Comparison of ENCODE assay signal across 27 cellular contexts in the genomic region with DNA sequence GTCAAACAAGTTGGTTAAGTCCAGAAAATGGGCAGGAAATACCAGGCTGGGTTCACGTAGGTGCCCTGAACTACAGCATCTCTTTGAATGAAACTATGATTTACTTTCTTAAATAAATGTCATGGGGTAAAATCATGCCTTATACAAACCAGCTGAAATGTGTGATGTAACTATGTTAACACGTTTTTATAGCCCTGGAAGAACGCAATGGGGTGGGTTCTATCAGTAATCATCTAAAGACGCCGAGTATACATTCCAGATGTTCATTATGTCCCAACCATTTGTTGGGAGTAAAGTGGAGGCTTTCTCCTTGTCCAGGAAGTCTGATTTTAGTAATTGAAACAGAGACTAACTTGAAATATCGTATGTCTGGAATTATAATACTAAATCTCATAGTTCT. TPM values are rescaled to one million over a fixed set of nuclear protein-coding genes. Genes with fewer than 3 reads are reported as not detected.
"Had no signal": no experiment of that assay in that cellular context is flagged by ENCODE, and none has a peak within 500 bp of the region (broad histone marks: within the 10 kb centered on the region; RNA-seq: fewer than 3 reads in every experiment).

No MANE protein-coding gene starts in this region.

- H3K36me3 ChIP-seq: brain microvascular endothelial cell, gastroesophageal sphincter, heart right ventricle, WERI-Rb-1 had no signal

- H3K4me3 ChIP-seq: coronary artery, dorsolateral prefrontal cortex, gastroesophageal sphincter, heart right ventricle, hepatocyte had no signal

- H3K79me2 ChIP-seq: hepatocyte had no signal

- ATAC-seq: activated CD4-positive, CD25-positive, alpha-beta regulatory T cell treated with anti-CD3 and anti-CD28 coated beads, Interleukin-2, amount 50 U/mL, for 24 hours; activated CD8-positive, alpha-beta T cell treated with anti-CD3 and anti-CD28 coated beads for 36 hours; activated T-cell treated with anti-CD3 and anti-CD28 coated beads, Interleukin-2, amount 50 U/mL, for 4 hours; activated T-helper 17 cell treated with anti-CD3 and anti-CD28 coated beads, Interleukin-2, amount 50 U/mL, for 72 hours; esophagus mucosa; gastroesophageal sphincter; heart right ventricle had no signal

- H3K4me1 ChIP-seq: gastroesophageal sphincter had no signal

- H2AFZ ChIP-seq: hepatocyte had no signal

- H3K27ac ChIP-seq: brain microvascular endothelial cell, coronary artery, dorsolateral prefrontal cortex, gastroesophageal sphincter, heart right ventricle, hepatocyte, WERI-Rb-1 had no signal

- H3K27me3 ChIP-seq: brain microvascular endothelial cell, gastroesophageal sphincter, hepatocyte had no signal

- H3K4me2 ChIP-seq: hepatocyte had no signal

- DNase-seq: activated B cell treated with CpG ODN at 0.5 μM for 24 hours; activated CD4-positive, alpha-beta T cell treated with anti-CD3 and anti-CD28 coated beads for 48 hours; activated CD4-positive, alpha-beta T cell treated with anti-CD3 and anti-CD28 coated beads, Interleukin-2, amount 50 U/mL, for 1 hour; activated CD4-positive, alpha-beta T cell treated with anti-CD3 and anti-CD28 coated beads, Interleukin-2, amount 50 U/mL, for 48 hours; activated CD8-positive, alpha-beta memory T cell treated with anti-CD3 and anti-CD28 coated beads for 24 hours; activated CD8-positive, alpha-beta T cell treated with anti-CD3 and anti-CD28 coated beads for 36 hours; activated effector memory CD4-positive, alpha-beta T cell treated with Interleukin-2 at 50 U/mL for 16 hours; activated gamma-delta T cell treated with Interleukin-2 at 50 U/mL for 16 hours; activated naive CD4-positive, alpha-beta T cell treated with anti-CD3 and anti-CD28 coated beads, Interleukin-2, amount 50 U/mL, for 16 hours; activated naive CD4-positive, alpha-beta T cell treated with Interleukin-2 at 50 U/mL for 16 hours; activated T-cell treated with anti-CD3 and anti-CD28 coated beads, Interleukin-2, amount 50 U/mL, for 4 hours; amniotic stem cell; anterior cingulate cortex; brain microvascular endothelial cell; dorsolateral prefrontal cortex; effector memory CD4-positive, alpha-beta T cell; endodermal cell; foreskin melanocyte; heart right ventricle; T1000; WERI-Rb-1 had no signal

RNA-seq across cellular contexts. Expression of gene IGF1, which starts 16.2 kb away (rescaled TPM):
- total RNA-seq: activated B cell treated with CpG ODN at 0.5 μM for 24 hours, endodermal cell had no signal
